Comparison of ENCODE assay signal across 14 cellular contexts in genomic region chr7:37728747-37729146, GRCh38. TPM values are rescaled to one million over a fixed set of nuclear protein-coding genes. Genes with fewer than 3 reads are reported as not detected.
DNase-seq lines count a peak whose midpoint lies in the region; ATAC-seq, FAIRE-seq and TF ChIP-seq lines count a peak whose summit lies in the region.
"Had no signal": no experiment of that assay in that cellular context is flagged by ENCODE, and none has a peak within 500 bp of the region (broad histone marks: within the 10 kb centered on the region; RNA-seq: fewer than 3 reads in every experiment).

No MANE protein-coding gene starts in this region.

- H3K27me3 ChIP-seq in right lobe of liver (no peaks in the 10 kb centered on the region), HepG2 (ENCODE audit: control insufficient read depth in 1 of 2, insufficient read depth in 2 of 2, low read length in 2 of 2) (no peaks in the 10 kb centered on the region), gastroesophageal sphincter (no peaks in the 10 kb centered on the region), endodermal cell (ENCODE audit: control insufficient read depth, insufficient read depth, low read length, poor library complexity, severe bottlenecking) (peaks cover 54% of the 10 kb centered on the region)
- H3K27me3 ChIP-seq: tibial nerve had no signal

- in situ Hi-C loops in HepG2 (cut with HindIII; ENCODE audit: extremely low pct_ligation_motif_present, low pct_unique_long_range_greater_than_20kb) = no loop called here

- intact Hi-C loops in right lobe of liver (cut with DNase I) = no loop called here
- intact Hi-C loops in HepG2 (cut with micrococcal nuclease; ENCODE audit: unreplicated experiment) = no loop called here

- CTCF ChIA-PET in HepG2 (lab: Yijun Ruan, JAX; ENCODE audit: low intra/inter-chr PET ratio, low total read pairs) = no interaction called here

- no peaks in the 10 kb centered on the region for H3K36me3 ChIP-seq in right lobe of liver
- no peaks in the 10 kb centered on the region for H3K36me3 ChIP-seq in HepG2 (replicated peaks in 1 of 2; ENCODE audit: control insufficient read depth in 1 of 2, insufficient read depth in 2 of 2, low read length in 2 of 2)
- no peaks in the 10 kb centered on the region for H3K36me3 ChIP-seq in gastroesophageal sphincter
- H3K36me3 ChIP-seq in endodermal cell (ENCODE audit: control insufficient read depth, insufficient read depth, low read length) = no peaks in the 10 kb centered on the region
- H3K36me3 ChIP-seq: tibial nerve had no signal

- no peak overlapping the region for H3K4me2 ChIP-seq in HepG2 (ENCODE audit: low read depth, low read length)

- H3K27me3 Mint-ChIP-seq in endodermal cell (ENCODE audit: insufficient read depth) (peaks cover 12% of the 10 kb centered on the region), type B pancreatic cell (peaks cover 17% of the 10 kb centered on the region)

- BruUV-seq in HepG2 (replicated peaks; lab: Mats Ljungman, UMichigan) = no TSS peak

- 6% methylated on average over 1 of the region's 1 CpG for WGBS in right lobe of liver (ENCODE audit: insufficient coverage, low coverage, low lambda C conversion rate, missing lambda C conversion rate)
- WGBS in HepG2 (ENCODE audit: low lambda C conversion rate) = 0% methylated on average over 1 of the region's 1 CpG
- WGBS in gastroesophageal sphincter (ENCODE audit: low coverage in 1 of 2), 2 donors = 23 to 29% methylated on average over 1 of the region's 1 CpG
- 88% methylated on average over 1 of the region's 1 CpG; no CpG with 5 or more reads in 1 of the 2 experiments for WGBS in endodermal cell (ENCODE audit: insufficient coverage in 1 of 2, insufficient read length in 1 of 2), 2 experiments

- no peak overlapping the region for H3K27ac ChIP-seq in right lobe of liver
- H3K27ac ChIP-seq in HepG2 (ENCODE audit: extremely low read length, insufficient read depth, low read length) = no peak overlapping the region
- peak overlapping the region in 3 of 4 donors; percentile 21 to 40 (median 22) for H3K27ac ChIP-seq in gastroesophageal sphincter
- no peak overlapping the region for H3K27ac ChIP-seq in endodermal cell (ENCODE audit: low read depth, low read length)

- FAIRE-seq in HepG2 (lab: Jason Lieb, UNC) (no peak), urothelium cell line (lab: Jason Lieb, UNC) (no peak)
- FAIRE-seq: endometrium had no signal

- H3K4me3 Mint-ChIP-seq in endodermal cell (no peak overlapping the region), type B pancreatic cell (no peak overlapping the region)
- H3K4me3 Mint-ChIP-seq: activated naive CD8-positive, alpha-beta T cell treated with anti-CD3 and anti-CD28 coated beads, Interleukin-2, amount 10 ng/mL, durations not matched to agents 7 days and 5 days had no signal

- H2AFZ ChIP-seq in HepG2 (ENCODE audit: low read length) = no peak overlapping the region

- DNase-seq in right lobe of liver = no peak
- no peak for DNase-seq in HepG2 (ENCODE audit: low spot score)
- peak; percentile 23 for DNase-seq in urothelium cell line (ENCODE audit: low spot score)
- DNase-seq in epidermal melanocyte (ENCODE audit: insufficient read length, low spot score) = no peak
- no peak for DNase-seq in endodermal cell
- DNase-seq in type B pancreatic cell (ENCODE audit: extremely low spot score, unreplicated experiment) = no peak
- DNase-seq: activated naive CD8-positive, alpha-beta T cell treated with anti-CD3 and anti-CD28 coated beads, Interleukin-2, amount 10 ng/mL, durations not matched to agents 7 days and 5 days; GDM1; stimulated activated CD4-positive, alpha-beta T cell treated with anti-CD3 and anti-CD28 coated beads, Interleukin-2, amount 100 ng/mL, for 24 hours; T-helper 1 cell had no signal

- TF ChIP-seq EP300 in HepG2 (IDR thresholded peaks at IDR 0.05; ENCODE audit: low read depth in 2 of 2, low read length in 2 of 2) = no peak
- TF ChIP-seq EP300 in HepG2 (CRISPR knock-in tag; IDR thresholded peaks at IDR 0.05; ENCODE audit: borderline replicate concordance) = no peak
- TF ChIP-seq EP300 in gastroesophageal sphincter (IDR thresholded peaks at IDR 0.05) = no peak

- no peak for TF ChIP-seq RAD21 in HepG2 (CRISPR knock-in tag; IDR thresholded peaks at IDR 0.05)

- H3K9ac ChIP-seq in HepG2 (ENCODE audit: insufficient read depth, low read depth, low read length) (no peak overlapping the region), endodermal cell (ENCODE audit: extremely low read depth, low read length, poor library complexity, severe bottlenecking) (no peak overlapping the region)

- H4K20me1 ChIP-seq in HepG2 (ENCODE audit: insufficient read depth, low read length) = no peaks in the 10 kb centered on the region

- no peak for TF ChIP-seq CTCF in right lobe of liver (IDR thresholded peaks at IDR 0.05)
- no peak for TF ChIP-seq CTCF in HepG2 (CRISPR knock-in tag; IDR thresholded peaks at IDR 0.05)
- no peak for TF ChIP-seq CTCF in gastroesophageal sphincter (IDR thresholded peaks at IDR 0.05)
- no peak for TF ChIP-seq CTCF in endodermal cell (conservative IDR thresholded peaks at IDR 0.05)
- TF ChIP-seq CTCF in type B pancreatic cell (conservative IDR thresholded peaks at IDR 0.05) = no peak

- no peaks in the 10 kb centered on the region for H3K9me3 Mint-ChIP-seq in endodermal cell
- no peaks in the 10 kb centered on the region for H3K9me3 Mint-ChIP-seq in type B pancreatic cell
- H3K9me3 Mint-ChIP-seq: activated naive CD8-positive, alpha-beta T cell treated with anti-CD3 and anti-CD28 coated beads, Interleukin-2, amount 10 ng/mL, durations not matched to agents 7 days and 5 days had no signal

- H3K36me3 Mint-ChIP-seq in endodermal cell (ENCODE audit: low read depth) = no peaks in the 10 kb centered on the region
- no peaks in the 10 kb centered on the region for H3K36me3 Mint-ChIP-seq in type B pancreatic cell
- H3K36me3 Mint-ChIP-seq: activated naive CD8-positive, alpha-beta T cell treated with anti-CD3 and anti-CD28 coated beads, Interleukin-2, amount 10 ng/mL, durations not matched to agents 7 days and 5 days had no signal

- peaks cover 15% of the 10 kb centered on the region for H3K4me1 Mint-ChIP-seq in endodermal cell
- no peaks in the 10 kb centered on the region for H3K4me1 Mint-ChIP-seq in type B pancreatic cell (ENCODE audit: unreplicated experiment)

- H3K79me2 ChIP-seq in HepG2 (ENCODE audit: insufficient read depth, low read length) = no peaks in the 10 kb centered on the region

- H3K27ac Mint-ChIP-seq in endodermal cell (no peak overlapping the region), type B pancreatic cell (no peak overlapping the region)
- H3K27ac Mint-ChIP-seq: activated naive CD8-positive, alpha-beta T cell treated with anti-CD3 and anti-CD28 coated beads, Interleukin-2, amount 10 ng/mL, durations not matched to agents 7 days and 5 days had no signal

- H3K9me3 ChIP-seq in right lobe of liver = no peaks in the 10 kb centered on the region
- no peaks in the 10 kb centered on the region for H3K9me3 ChIP-seq in HepG2 (ENCODE audit: low read length)
- no peaks in the 10 kb centered on the region for H3K9me3 ChIP-seq in gastroesophageal sphincter
- no peaks in the 10 kb centered on the region for H3K9me3 ChIP-seq in endodermal cell (ENCODE audit: control insufficient read depth, low read length)
- H3K9me3 ChIP-seq: tibial nerve had no signal

- TF ChIP-seq POLR2A in right lobe of liver (IDR thresholded peaks at IDR 0.05) (no peak), HepG2 (IDR thresholded peaks at IDR 0.05; ENCODE audit: insufficient read depth in 1 of 2, low read depth in 2 of 2, low read length in 2 of 2) (no peak), gastroesophageal sphincter (IDR thresholded peaks at IDR 0.05) (no peak)

- peaks cover 0 to 4% (median 0%) of the 10 kb centered on the region in 4 donors for H3K4me1 ChIP-seq in right lobe of liver
- no peaks in the 10 kb centered on the region for H3K4me1 ChIP-seq in HepG2 (ENCODE audit: insufficient read depth, low read length)
- H3K4me1 ChIP-seq in gastroesophageal sphincter = peaks cover 0 to 29% (median 3%) of the 10 kb centered on the region in 3 donors
- H3K4me1 ChIP-seq in endodermal cell (ENCODE audit: control insufficient read depth, insufficient read depth, low read length) = no peaks in the 10 kb centered on the region

- POLR2A ChIA-PET in HepG2 (lab: Yijun Ruan, JAX) = no interaction called here

- no peak overlapping the region for H3K4me3 ChIP-seq in right lobe of liver
- no peak overlapping the region for H3K4me3 ChIP-seq in HepG2 (replicated peaks in 1 of 3; ENCODE audit: insufficient read depth in 1 of 3, low read depth in 2 of 3, low read length in 3 of 3)
- no peak overlapping the region for H3K4me3 ChIP-seq in gastroesophageal sphincter
- H3K4me3 ChIP-seq in endodermal cell (ENCODE audit: low read length) = no peak overlapping the region
- H3K4me3 ChIP-seq: tibial nerve had no signal

- ATAC-seq in right lobe of liver = peak in 3 of 4 donors; percentile 31 to 52 (median 35)
- ATAC-seq in HepG2 = no peak
- ATAC-seq in HG03571 (IDR thresholded peaks at IDR 0.05; ENCODE audit: unreplicated experiment) = peak; percentile 46
- ATAC-seq in gastroesophageal sphincter = peak; percentile 27

RNA-seq across cellular contexts. Expression of gene GPR141, which starts 45.2 kb away (rescaled TPM):
- total RNA-seq in right lobe of liver (under 1 TPM in 2 of 6 experiments, not detected in 4; 0.51 to 0.60 TPM), HepG2 (2016; rRNA removed; fragmentation: Illumina TruSeq; extraction: Trizol) (not detected in 2 replicates), gastroesophageal sphincter (1 to 10 TPM in 1 of 4 donors, not detected in 3; 1.2 TPM), endodermal cell (1 to 10 TPM; 1.9 to 3.9 TPM), type B pancreatic cell (ENCODE audit: low replicate concordance) (0.31 TPM in 1 of 2 replicates, not detected in the other)
- not detected in 2 replicates for total RNA-seq in HepG2 (2016; cell fraction: cytosol; rRNA removed; fragmentation: Illumina TruSeq; extraction: Trizol; ENCODE audit: low read depth)
- total RNA-seq in HepG2 (2016; cell fraction: insoluble cytoplasmic fraction; rRNA removed; fragmentation: Illumina TruSeq; extraction: Trizol) = not detected in 2 replicates
- not detected in 2 replicates for total RNA-seq in HepG2 (2016; cell fraction: membrane; rRNA removed; fragmentation: Illumina TruSeq; extraction: Trizol)
- total RNA-seq in HepG2 (2016; cell fraction: nucleus; rRNA removed; fragmentation: Illumina TruSeq; extraction: Trizol) = not detected in 2 replicates
- not detected in 2 replicates for polyA plus RNA-seq in HepG2 (2011; rRNA removed)
- not detected in 2 replicates for polyA plus RNA-seq in HepG2 (2011; cell fraction: cytosol; rRNA removed)
- not detected in 2 replicates for polyA plus RNA-seq in HepG2 (2011; cell fraction: nucleus; rRNA removed)
- not detected in 2 replicates for polyA plus RNA-seq in HepG2 (2012)
- not detected in 2 replicates for polyA plus RNA-seq in HepG2 (2016; cell fraction: cytosol; fragmentation: Illumina TruSeq; extraction: Trizol; ENCODE audit: low read depth)
- not detected in 2 replicates for polyA plus RNA-seq in HepG2 (2016; cell fraction: insoluble cytoplasmic fraction; fragmentation: Illumina TruSeq; extraction: Trizol; ENCODE audit: low read depth)
- polyA plus RNA-seq in HepG2 (2016; cell fraction: membrane; fragmentation: Illumina TruSeq; extraction: Trizol; ENCODE audit: low read depth) = not detected in 2 replicates
- not detected in 2 replicates for polyA plus RNA-seq in HepG2 (2016; cell fraction: nucleus; fragmentation: Illumina TruSeq; extraction: Trizol; ENCODE audit: insufficient read depth, low read depth)
- not detected in 2 replicates for polyA minus RNA-seq in HepG2 (2011; rRNA and poly(A)+ RNA removed; ENCODE audit: low replicate concordance)
- not detected in 2 replicates for polyA minus RNA-seq in HepG2 (2011; cell fraction: cytosol; rRNA and poly(A)+ RNA removed)
- not detected in 2 replicates for polyA minus RNA-seq in HepG2 (2011; cell fraction: nucleus; rRNA and poly(A)+ RNA removed)
- not detected for polyA plus RNA-seq in endodermal cell (2013, experiment 1 of 2)
- not detected for polyA plus RNA-seq in endodermal cell (2013, experiment 2 of 2)
- total RNA-seq: activated naive CD8-positive, alpha-beta T cell treated with anti-CD3 and anti-CD28 coated beads, Interleukin-2, amount 10 ng/mL, durations not matched to agents 7 days and 5 days had no signal

Comparison
In these comparisons a context has a peak if more than half of its experiments do, and no peak if none do; other contexts are left out.
1. H3K27ac ChIP-seq: peak in gastroesophageal sphincter (3 of 4); none in right lobe of liver (0 of 3), HepG2 (single experiment) and endodermal cell (single experiment).